ENCODE assay signal across 8 cellular contexts in genomic region chr3:134794950-134795775, GRCh38. TPM values are rescaled to one million over a fixed set of nuclear protein-coding genes. Genes with fewer than 3 reads are reported as not detected.
DNase-seq lines count a peak whose midpoint lies in the region; ATAC-seq and TF ChIP-seq lines count a peak whose summit lies in the region.

EPHB1 (plus strand) TSS chr3:134795260.

- H3K9me3 ChIP-seq in liver (ENCODE audit: control insufficient read depth in 4 of 4, low read length in 3 of 4), result no peaks in the 10 kb centered on the region

- peaks cover 43 to 63% (median 52%) of the 10 kb centered on the region in 3 donors for H3K27me3 Mint-ChIP-seq in CD14-positive monocyte (ENCODE audit: low read depth in 3 of 3)

- no peak within 1 kb of the TSS for H3K9ac ChIP-seq in liver (ENCODE audit: low read depth in 1 of 2, low read length in 2 of 2)

- TF ChIP-seq CTCF in CD14-positive monocyte (IDR thresholded peaks at IDR 0.05) (peak; percentile 87), liver (IDR thresholded peaks at IDR 0.05; ENCODE audit: low read depth, low read length, missing input control) (peak; percentile 92)

- WGBS in liver, result under 1% methylated on average over 74 of the region's 74 CpGs

- no peak within 1 kb of the TSS for H3K27ac ChIP-seq in liver (ENCODE audit: low read depth in 1 of 2, low read length in 2 of 2)

- H3K9me3 Mint-ChIP-seq in CD14-positive monocyte, result peaks cover 0 to 9% (median 2%) of the 10 kb centered on the region in 7 donors

- peak within 1 kb of the TSS; percentile 57 to 66 (median 64) for H3K4me3 ChIP-seq in liver (ENCODE audit: low read depth in 1 of 3, low read length in 3 of 3)

- peak; percentile 94 to 96 for TF ChIP-seq RAD21 in liver (IDR thresholded peaks at IDR 0.05)

- peak within 1 kb of the TSS; percentile 91 to 99 for H3K4me3 Mint-ChIP-seq in CD14-positive monocyte

- peaks cover 0 to 3% of the 10 kb centered on the region in 2 donors for H3K36me3 Mint-ChIP-seq in CD14-positive monocyte

- H3K36me3 ChIP-seq in liver (ENCODE audit: control insufficient read depth in 4 of 4, insufficient read depth in 3 of 4, low read depth in 1 of 4, low read length in 3 of 4), result no peaks in the 10 kb centered on the region

- DNase-seq in CD14-positive monocyte (ENCODE audit: low spot score), result no peak
- DNase-seq in NCI-H2227 (lab: John Stamatoyannopoulos, UW; ENCODE audit: unreplicated experiment), result peak; percentile 92
- DNase-seq in activated CD4-positive, alpha-beta T cell treated with anti-CD3 and anti-CD28 coated beads for 1 hour, result peak; percentile 14
- DNase-seq in dermis microvascular lymphatic vessel endothelial cell (ENCODE audit: low read depth in 2 of 2), result peak; percentile 93 to 97
- DNase-seq in stimulated activated CD4-positive, alpha-beta T cell treated with anti-CD3 and anti-CD28 coated beads, Interleukin-4, amount 100 ng/mL, for 24 hours, result peak; percentile 57

- peak; percentile 78 for TF ChIP-seq POLR2A in GM19193 (IDR thresholded peaks at IDR 0.05; ENCODE audit: extremely low read depth, insufficient read depth, insufficient read length)

- ATAC-seq in HG03342 (IDR thresholded peaks at IDR 0.05; ENCODE audit: unreplicated experiment), result peak; percentile 80

- peak within 1 kb of the TSS in 1 of 7 donors; percentile 27 for H3K27ac Mint-ChIP-seq in CD14-positive monocyte

- H3K4me1 Mint-ChIP-seq in CD14-positive monocyte, result peaks cover 26% of the 10 kb centered on the region

- peaks cover 0 to 3% (median 0%) of the 10 kb centered on the region in 4 donors for H3K27me3 ChIP-seq in liver (ENCODE audit: control insufficient read depth in 4 of 4, insufficient read depth in 4 of 4, low read length in 3 of 4)

- intact Hi-C loops in CD14-positive monocyte (cut with micrococcal nuclease), result loop anchor here (5.0 to 10.0 kb wide), 3 partner anchors 710 to 1102 kb away; no protein-coding TSS in a partner anchor

- H3K4me1 ChIP-seq in liver (ENCODE audit: control insufficient read depth in 4 of 4, insufficient read depth in 4 of 4, low read length in 3 of 4), result peaks cover 4 to 26% (median 19%) of the 10 kb centered on the region in 4 donors

TF ChIP-seq in liver, 16 proteins besides CTCF, POLR2A, EP300 and RAD21:
- TF ChIP-seq EGR1 (IDR thresholded peaks at IDR 0.05; ENCODE audit: low read depth in 2 of 2), result peak in 1 of 2 donors; percentile 74
- TF ChIP-seq YY1 (IDR thresholded peaks at IDR 0.05), result peak; percentile 60
- no peak for TF ChIP-seq FOXA2 (IDR thresholded peaks at IDR 0.05)
- no peak for TF ChIP-seq ATF3 (IDR thresholded peaks at IDR 0.05)
- TF ChIP-seq HNF4G (IDR thresholded peaks at IDR 0.05), result no peak
- peak in 1 of 2 donors; percentile 6 for TF ChIP-seq HNF4A (conservative IDR thresholded peaks at IDR 0.05)
- TF ChIP-seq RXRA (IDR thresholded peaks at IDR 0.05), result peak in 1 of 2 donors; percentile 14

RNA-seq across cellular contexts. Expression of gene EPHB1, which starts in this region (rescaled TPM):
- under 1 TPM; 0.06 to 0.55 TPM for polyA plus RNA-seq in CD14-positive monocyte
- total RNA-seq in dermis microvascular lymphatic vessel endothelial cell, result 1.4 and 3.8 TPM in 2 replicates
- total RNA-seq in liver, result under 1 TPM; 0.23 to 0.50 TPM
- 1 to 10 TPM in 1 of 2 donors, under 1 TPM in 1; 0.54 to 1.7 TPM for polyA plus RNA-seq in liver
